In genomic region chr22:37996079-37996478, GRCh38 we compare ENCODE assay signal across 1 cellular context.
TF ChIP-seq lines count a peak whose summit lies in the region.

No MANE protein-coding gene starts in this region.

TF ChIP-seq in HCT116, 20 proteins besides CTCF, POLR2A, EP300 and RAD21 (continued from another document):
- no peak for TF ChIP-seq SIN3A (IDR thresholded peaks at IDR 0.05; ENCODE audit: low read depth)
- TF ChIP-seq EGR1 (IDR thresholded peaks at IDR 0.05; ENCODE audit: low read depth) = no peak
- TF ChIP-seq ZFX (IDR thresholded peaks at IDR 0.05) = no peak
- TF ChIP-seq ELF1 (IDR thresholded peaks at IDR 0.05; ENCODE audit: borderline replicate concordance, low read depth) = no peak
